9 cellular contexts compared by ENCODE assay signal in the genomic region with DNA sequence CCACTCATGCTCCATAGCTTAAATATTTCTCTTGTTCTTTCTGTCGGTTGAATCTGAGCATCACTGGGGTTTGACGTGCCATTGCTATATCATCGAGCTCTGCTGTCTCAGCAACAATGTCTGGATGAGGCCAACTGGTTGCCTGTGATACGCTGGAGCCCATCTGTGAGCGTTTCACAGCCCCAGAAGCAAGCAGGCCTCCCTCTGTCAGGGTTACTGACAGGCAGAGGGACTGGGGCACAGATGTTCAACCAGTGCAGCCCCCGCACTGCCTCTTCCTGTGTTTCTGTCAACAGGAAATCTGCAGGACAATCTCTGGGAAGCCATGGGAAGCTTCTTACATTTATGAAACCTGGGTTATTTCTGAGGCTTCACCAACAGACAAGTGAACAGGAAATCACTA. TPM values are rescaled to one million over a fixed set of nuclear protein-coding genes. Genes with fewer than 3 reads are reported as not detected.
DNase-seq lines count a peak whose midpoint lies in the region; ATAC-seq and TF ChIP-seq lines count a peak whose summit lies in the region.
"Had no signal": no experiment of that assay in that cellular context is flagged by ENCODE, and none has a peak within 500 bp of the region (broad histone marks: within the 10 kb centered on the region; RNA-seq: fewer than 3 reads in every experiment).

No MANE protein-coding gene starts in this region.

- WGBS in esophagus, 2 donors = 52 to 55% methylated on average over 6 of the region's 6 CpGs

- TF ChIP-seq RAD21 in neural cell (conservative IDR thresholded peaks at IDR 0.05) = no peak

- H3K27me3 ChIP-seq in esophagus (ENCODE audit: control insufficient read depth in 1 of 2, insufficient read depth in 2 of 2, low read length in 2 of 2) (no peaks in the 10 kb centered on the region), neural cell (ENCODE audit: insufficient read depth, low read depth, low read length) (no peaks in the 10 kb centered on the region)

- H3K9me2 ChIP-seq in neural cell (ENCODE audit: insufficient read depth, low read length) = no peaks in the 10 kb centered on the region

- H3K9ac ChIP-seq in neural cell (ENCODE audit: low read length) = peak overlapping the region; percentile 66

- H3K36me3 ChIP-seq in esophagus (ENCODE audit: control insufficient read depth in 2 of 2, insufficient read depth in 2 of 2, low read length in 1 of 2) (no peaks in the 10 kb centered on the region), neural cell (ENCODE audit: insufficient read depth, low read length) (no peaks in the 10 kb centered on the region)

- TF ChIP-seq EP300 in neural cell (conservative IDR thresholded peaks at IDR 0.05; ENCODE audit: poor library complexity, severe bottlenecking) = no peak

- no peak for ATAC-seq in HG02938 (IDR thresholded peaks at IDR 0.05; ENCODE audit: unreplicated experiment)
- ATAC-seq in HG03108 (IDR thresholded peaks at IDR 0.05; ENCODE audit: unreplicated experiment) = no peak

- no peaks in the 10 kb centered on the region for H3K9me3 ChIP-seq in esophagus (ENCODE audit: control insufficient read depth in 2 of 2, insufficient read depth in 1 of 2, low read depth in 1 of 2, low read length in 1 of 2)
- no peaks in the 10 kb centered on the region for H3K9me3 ChIP-seq in neural cell (ENCODE audit: low read length)

- peak overlapping the region; percentile 30 for H3K4me2 ChIP-seq in neural cell (ENCODE audit: low read length)

- peaks cover 0 to 2% of the 10 kb centered on the region in 2 donors for H3K4me1 ChIP-seq in esophagus (ENCODE audit: control insufficient read depth in 2 of 2, insufficient read depth in 2 of 2, low read length in 1 of 2)

- peak overlapping the region; percentile 11 for H2AFZ ChIP-seq in neural cell (ENCODE audit: low read depth, low read length)

- no peaks in the 10 kb centered on the region for H3F3A ChIP-seq in neural cell (ENCODE audit: insufficient read depth, low read length, poor library complexity, severe bottlenecking)

- H3K4me3 ChIP-seq in esophagus (ENCODE audit: low read depth in 1 of 2, low read length in 2 of 2) (no peak overlapping the region), neural cell (ENCODE audit: low read length) (peak overlapping the region; percentile 39)

- TF ChIP-seq CTCF in neural cell (IDR thresholded peaks at IDR 0.05; ENCODE audit: poor library complexity, severe bottlenecking) = no peak

- no peaks in the 10 kb centered on the region for H4K20me1 ChIP-seq in neural cell (ENCODE audit: insufficient read depth)

- peak; percentile 52 for DNase-seq in NCI-H1092 treated with DMSO at 0.1 percent for 48 hours (lab: John Stamatoyannopoulos, UW)
- DNase-seq in NCI-H1092 (lab: John Stamatoyannopoulos, UW) = no peak
- DNase-seq in NCI-H82 treated with DMSO at 0.1 percent for 48 hours (lab: John Stamatoyannopoulos, UW; ENCODE audit: unreplicated experiment) = peak; percentile 35
- DNase-seq in mucosa of gallbladder (ENCODE audit: low spot score) = no peak

- H3K27ac ChIP-seq in esophagus (ENCODE audit: low read depth in 2 of 2, low read length in 1 of 2) = peak overlapping the region; percentile 5 to 33
- H3K27ac ChIP-seq in neural cell (ENCODE audit: low read length) = peak overlapping the region; percentile 91
- H3K27ac ChIP-seq: 22Rv1 had no signal

- H3K79me2 ChIP-seq in neural cell (replicated peaks; ENCODE audit: insufficient read depth, low read length) = no peaks in the 10 kb centered on the region

TF ChIP-seq in neural cell, 6 proteins besides CTCF, POLR2A, EP300 and RAD21:
- TF ChIP-seq MXI1 (conservative IDR thresholded peaks at IDR 0.05; ENCODE audit: poor library complexity, severe bottlenecking) (no peak), REST (IDR thresholded peaks at IDR 0.05; ENCODE audit: borderline replicate concordance) (peak; percentile 37), EZH2 (IDR thresholded peaks at IDR 0.05; ENCODE audit: borderline replicate concordance, insufficient read depth, low read length, poor library complexity, severe bottlenecking) (no peak), POLR2AphosphoS5 (IDR thresholded peaks at IDR 0.05) (peak; percentile 9), TAF1 (IDR thresholded peaks at IDR 0.05; ENCODE audit: low read depth) (no peak)

RNA-seq across cellular contexts. Expression of gene DMAC2L, which starts 23.9 kb away (rescaled TPM):
- 10 to 100 TPM; 16.0 to 18.9 TPM for polyA plus RNA-seq in esophagus
- 17.1 and 17.9 TPM in 2 replicates for polyA plus RNA-seq in neural cell
- polyA minus RNA-seq in neural cell = 20.9 and 23.3 TPM in 2 replicates
- 15.9 TPM for total RNA-seq in mucosa of gallbladder

RNA-seq across cellular contexts. Expression of gene L2HGDH, which starts 24.0 kb away (rescaled TPM):
- polyA plus RNA-seq in esophagus (1 to 10 TPM; 1.9 to 4.6 TPM), neural cell (8.9 and 9.9 TPM in 2 replicates)
- polyA minus RNA-seq in neural cell = 21.4 and 24.0 TPM in 2 replicates
- total RNA-seq in mucosa of gallbladder = 7.7 TPM

Comparison
In these comparisons a context has a peak if more than half of its experiments do, and no peak if none do; other contexts are left out.
1. DNase-seq: peak in NCI-H1092 treated with DMSO at 0.1 percent for 48 hours (single experiment) and NCI-H82 treated with DMSO at 0.1 percent for 48 hours (single experiment); none in NCI-H1092 (single experiment) and mucosa of gallbladder (single experiment).